ENCODE assay signal across 24 cellular contexts in the genomic region with DNA sequence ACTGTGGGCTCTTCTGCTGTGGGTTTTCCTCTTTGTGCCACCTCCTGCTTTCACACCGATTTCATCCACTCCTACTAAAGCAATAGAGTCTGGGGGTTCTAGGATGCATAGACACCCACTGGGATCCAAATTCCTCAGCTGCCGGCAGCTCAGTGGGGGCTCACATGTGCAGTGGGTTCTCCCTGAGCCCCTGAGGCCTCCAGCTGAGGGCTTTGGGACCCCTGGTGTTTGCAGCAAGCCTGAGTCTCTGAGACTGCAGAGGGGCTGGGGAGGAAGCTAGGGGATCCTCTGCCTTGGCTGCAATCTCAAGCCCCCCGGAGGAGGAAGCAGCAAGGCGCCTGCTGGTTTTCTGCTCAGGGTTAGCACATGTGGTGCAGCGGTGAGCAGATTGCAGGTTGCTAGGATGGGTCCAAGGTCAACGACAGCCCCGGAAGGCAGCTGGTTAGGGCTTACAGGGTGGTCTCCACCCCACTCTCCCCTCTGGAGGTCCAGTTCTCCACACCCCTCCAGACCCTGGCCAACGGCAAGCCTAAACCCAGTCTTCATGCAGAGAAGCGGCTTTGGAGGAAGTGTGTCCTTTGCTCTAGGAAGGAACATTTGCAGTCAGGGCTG.
"Had no signal": no experiment of that assay in that cellular context is flagged by ENCODE, and none has a peak within 500 bp of the region (broad histone marks: within the 10 kb centered on the region; RNA-seq: fewer than 3 reads in every experiment).

No MANE protein-coding gene starts in this region.

- H3K9ac ChIP-seq: parathyroid adenoma had no signal

- H3K4me2 ChIP-seq: smooth muscle cell had no signal

- DNase-seq: effector CD8-positive, alpha-beta T cell; endodermal cell; foreskin fibroblast; gastrocnemius medialis; kidney; nephron progenitor cell; occipital lobe; stimulated activated CD4-positive, alpha-beta T cell treated with anti-CD3 and anti-CD28 coated beads, Interleukin-12 subunit alpha, Interleukin-12 subunit beta, amount 100 ng/mL, for 4 hours; stimulated activated CD4-positive, alpha-beta T cell treated with anti-CD3 and anti-CD28 coated beads, Interleukin-2, amount 100 ng/mL, for 24 hours; stimulated activated CD4-positive, alpha-beta T cell treated with anti-CD3 and anti-CD28 coated beads, Interleukin-4, amount 100 ng/mL, for 24 hours; stimulated activated naive CD4-positive, alpha-beta T cell treated with Interleukin-2 at 50 U/mL for 16 hours; stomach; thyroid gland; trophoblast cell had no signal

- H3K9me3 ChIP-seq: gastrocnemius medialis, right lobe of liver, stomach, thyroid gland, vagina had no signal

- H3K36me3 ChIP-seq: gastrocnemius medialis, right lobe of liver, stomach, thyroid gland, vagina had no signal

- H3K4me1 ChIP-seq: parathyroid adenoma, right lobe of liver, stomach, thyroid gland had no signal

- H3K27ac ChIP-seq: epithelial cell of prostate, gastrocnemius medialis, parathyroid adenoma, right lobe of liver, stomach, thyroid gland, vagina had no signal

- ATAC-seq: esophagus mucosa; gastrocnemius medialis; left lobe of liver; right lobe of liver; stimulated activated effector memory CD8-positive, alpha-beta T cell treated with anti-CD3 and anti-CD28 coated beads, Interleukin-12 subunit alpha, Interleukin-12 subunit beta, amount 100 ng/mL, for 72 hours had no signal

- H3K27me3 ChIP-seq: dorsolateral prefrontal cortex, gastrocnemius medialis, right lobe of liver, stomach, thyroid gland, vagina had no signal

- H3K4me3 ChIP-seq: dorsolateral prefrontal cortex, gastrocnemius medialis, lung, right lobe of liver, smooth muscle cell, stomach, thyroid gland, vagina had no signal

- H2AFZ ChIP-seq: parathyroid adenoma had no signal

- H3K79me2 ChIP-seq: parathyroid adenoma had no signal
